Comparison of ENCODE assay signal across 19 cellular contexts in genomic region chr16:1508494-1509167, GRCh38. TPM values are rescaled to one million over a fixed set of nuclear protein-coding genes. Genes with fewer than 3 reads are reported as not detected.
"Had no signal": no experiment of that assay in that cellular context is flagged by ENCODE, and none has a peak within 500 bp of the region (broad histone marks: within the 10 kb centered on the region; RNA-seq: fewer than 3 reads in every experiment).

No MANE protein-coding gene starts in this region.

- H3K9me3 ChIP-seq: prostate gland, sigmoid colon had no signal

- H3K4me3 ChIP-seq: prostate gland, sigmoid colon, spleen had no signal

- H3K27me3 ChIP-seq: sigmoid colon, spleen had no signal

- ATAC-seq: activated CD4-positive, CD25-positive, alpha-beta regulatory T cell treated with anti-CD3 and anti-CD28 coated beads, Interleukin-2, amount 50 U/mL, for 24 hours had no signal

- H3K4me1 ChIP-seq: prostate gland had no signal

- H3K36me3 ChIP-seq: prostate gland had no signal

- H3K27ac ChIP-seq: epithelial cell of prostate, prostate gland had no signal

- DNase-seq: activated naive CD8-positive, alpha-beta T cell treated with anti-CD3 and anti-CD28 coated beads for 36 hours; cerebellar nuclear complex; dermis blood vessel endothelial cell; islet precursor cell; nephron progenitor cell; sigmoid colon; spleen; T-helper 1 cell; T1000 had no signal

RNA-seq across cellular contexts. Expression of gene PTX4, which starts 19.9 kb away (rescaled TPM):
- total RNA-seq: activated CD8-positive, alpha-beta memory T cell treated with anti-CD3 and anti-CD28 coated beads for 36 hours; activated naive CD8-positive, alpha-beta T cell treated with anti-CD3 and anti-CD28 coated beads for 36 hours; activated T-helper 1 cell treated with anti-CD3 and anti-CD28 coated beads, Interleukin-12 subunit alpha, Interleukin-12 subunit beta, Interleukin-2, Interleukin-4 antibody, amounts not matched to agents 30 ng/mL and 10 ng/mL and 1 ng/mL, durations not matched to agents 14 hours and 24 hours and 36 hours; dermis blood vessel endothelial cell; frontal cortex; lower leg skin; mesothelial cell of epicardium; omental fat pad; sigmoid colon; temporal lobe had no signal
- polyA plus RNA-seq: sigmoid colon had no signal
